In genomic region chr1:23530750-23531651, GRCh38 we compare ENCODE assay signal across 8 cellular contexts. TPM values are rescaled to one million over a fixed set of nuclear protein-coding genes. Genes with fewer than 3 reads are reported as not detected.
DNase-seq lines count a peak whose midpoint lies in the region; ATAC-seq and TF ChIP-seq lines count a peak whose summit lies in the region.

Gene E2F2, minus strand, starts transcription at chr1:23531233. Its CDS starts 440 bp downstream, at chr1:23530793.

- ATAC-seq in GM19372 (IDR thresholded peaks at IDR 0.05; ENCODE audit: low read depth, unreplicated experiment) (peak; percentile 48), Panc1 (peak; percentile 79)
- peak; percentile 69 to 72 for ATAC-seq in activated T-cell treated with anti-CD3 and anti-CD28 coated beads, Interleukin-2, amount 50 U/mL, for 72 hours (replicated peaks in 1 of 2)
- ATAC-seq in naive thymus-derived CD8-positive, alpha-beta T cell = peak; percentile 86 to 90
- peak; percentile 62 to 74 for ATAC-seq in stimulated activated naive B cell treated with anti-CD40 and anti-IgM and Interleukin-4, amounts not matched to agents 10 μg/mL and 1 μg/mL and 100 μg/mL, for 72 hours (replicated peaks)

- H3K27me3 Mint-ChIP-seq in activated T-cell treated with anti-CD3 and anti-CD28 coated beads, Interleukin-2, amount 50 U/mL, for 72 hours (ENCODE audit: low read depth) = peaks cover 6% of the 10 kb centered on the region
- peaks cover 0 to 4% (median 0%) of the 10 kb centered on the region in 5 donors for H3K27me3 Mint-ChIP-seq in naive thymus-derived CD8-positive, alpha-beta T cell
- H3K27me3 Mint-ChIP-seq in stimulated activated naive B cell treated with anti-CD40 and anti-IgM and Interleukin-4, amounts not matched to agents 10 μg/mL and 1 μg/mL and 100 μg/mL, for 72 hours = peaks cover 0 to 7% of the 10 kb centered on the region in 2 donors

- H3K9ac ChIP-seq in KMS-11 = peak within 1 kb of the TSS; percentile 96

- H3K27me3 ChIP-seq in KMS-11 (ENCODE audit: insufficient read depth, low read depth) (no peaks in the 10 kb centered on the region), Panc1 (ENCODE audit: control insufficient read depth, insufficient read depth, low read length) (no peaks in the 10 kb centered on the region)

- peaks cover 1% of the 10 kb centered on the region in 2 donors for H3K36me3 Mint-ChIP-seq in activated T-cell treated with anti-CD3 and anti-CD28 coated beads, Interleukin-2, amount 50 U/mL, for 72 hours (ENCODE audit: insufficient read depth in 2 of 2)
- no peaks in the 10 kb centered on the region for H3K36me3 Mint-ChIP-seq in naive thymus-derived CD8-positive, alpha-beta T cell
- H3K36me3 Mint-ChIP-seq in stimulated activated naive B cell treated with anti-CD40 and anti-IgM and Interleukin-4, amounts not matched to agents 10 μg/mL and 1 μg/mL and 100 μg/mL, for 72 hours = no peaks in the 10 kb centered on the region

- peak within 1 kb of the TSS; percentile 98 for H3K4me2 ChIP-seq in KMS-11

- H3K36me3 ChIP-seq in KMS-11 (ENCODE audit: insufficient read depth) (no peaks in the 10 kb centered on the region), Panc1 (ENCODE audit: control insufficient read depth, insufficient read depth, low read length) (peaks cover 2% of the 10 kb centered on the region; the same call in 1 of the 2 replicates)

- DNase-seq in Panc1 (ENCODE audit: low read depth, low spot score) (no peak), fibroblast of gingiva (ENCODE audit: low read depth) (peak; percentile 85)
- DNase-seq in activated T-cell treated with anti-CD3 and anti-CD28 coated beads, Interleukin-2, amount 50 U/mL, for 72 hours = peak; percentile 83 to 86
- peak; percentile 69 to 89 (median 76) for DNase-seq in naive thymus-derived CD8-positive, alpha-beta T cell
- DNase-seq in stimulated activated naive B cell treated with anti-CD40 and anti-IgM and Interleukin-4, amounts not matched to agents 10 μg/mL and 1 μg/mL and 100 μg/mL, for 72 hours = peak; percentile 61

- no peak for TF ChIP-seq CTCF in C4-2B (conservative IDR thresholded peaks at IDR 0.05)
- no peak for TF ChIP-seq CTCF in KMS-11 (conservative IDR thresholded peaks at IDR 0.05; ENCODE audit: low read depth, low read length)
- TF ChIP-seq CTCF in Panc1 (IDR thresholded peaks at IDR 0.05) = no peak; the same call in 1 of the 2 replicates

- intact Hi-C loops in Panc1 (cut with micrococcal nuclease; ENCODE audit: unreplicated experiment) = no loop called here

- H3K79me2 ChIP-seq in KMS-11 (ENCODE audit: insufficient read depth, low read depth) = peaks cover 44% of the 10 kb centered on the region

- H3K4me3 ChIP-seq in KMS-11 (IDR thresholded peaks at IDR 0.05; ENCODE audit: insufficient read depth, low read depth, low read length) (peak within 1 kb of the TSS; percentile 27), Panc1 (ENCODE audit: low read depth in 2 of 2, low read length in 2 of 2) (peak within 1 kb of the TSS; percentile 69 to 77)

- TSS peak; percentile 93 for BruUV-seq in Panc1 (replicated peaks; lab: Mats Ljungman, UMichigan)

- H3K4me1 Mint-ChIP-seq in activated T-cell treated with anti-CD3 and anti-CD28 coated beads, Interleukin-2, amount 50 U/mL, for 72 hours (ENCODE audit: low read depth) = peaks cover 69% of the 10 kb centered on the region
- H3K4me1 Mint-ChIP-seq in naive thymus-derived CD8-positive, alpha-beta T cell = peaks cover 22 to 80% (median 66%) of the 10 kb centered on the region in 4 donors
- H3K4me1 Mint-ChIP-seq in stimulated activated naive B cell treated with anti-CD40 and anti-IgM and Interleukin-4, amounts not matched to agents 10 μg/mL and 1 μg/mL and 100 μg/mL, for 72 hours = peaks cover 50 to 71% of the 10 kb centered on the region in 2 donors

- H3K9me3 ChIP-seq in Panc1 (ENCODE audit: control insufficient read depth, insufficient read depth, low read depth, low read length) = no peaks in the 10 kb centered on the region

- peak within 1 kb of the TSS; percentile 88 for H3K27ac ChIP-seq in C4-2B
- H3K27ac ChIP-seq in KMS-11 = peak within 1 kb of the TSS; percentile 87
- H3K27ac ChIP-seq in Panc1 (ENCODE audit: low read length) = peak within 1 kb of the TSS; percentile 76

- POLR2A ChIA-PET in Panc1 (lab: Charles Lee) = interaction anchor here (0.6 kb wide), 1 partner anchor 186 kb away, joined by 3 read pairs; no protein-coding TSS in a partner anchor
- POLR2A ChIA-PET in naive thymus-derived CD8-positive, alpha-beta T cell (lab: Charles Lee) = interaction anchor here (0.5 to 3.7 kb wide), 13 partner anchors 10 to 160 kb away, joined by 3 to 19 read pairs (median 5); partner anchors contain the start of gene RPL11

- peak within 1 kb of the TSS; percentile 98 for H3K27ac Mint-ChIP-seq in activated T-cell treated with anti-CD3 and anti-CD28 coated beads, Interleukin-2, amount 50 U/mL, for 72 hours
- peak within 1 kb of the TSS in 9 of 10 donors; percentile 50 to 81 (median 73) for H3K27ac Mint-ChIP-seq in naive thymus-derived CD8-positive, alpha-beta T cell
- H3K27ac Mint-ChIP-seq in stimulated activated naive B cell treated with anti-CD40 and anti-IgM and Interleukin-4, amounts not matched to agents 10 μg/mL and 1 μg/mL and 100 μg/mL, for 72 hours = peak within 1 kb of the TSS; percentile 91

- no peaks in the 10 kb centered on the region for H4K20me1 ChIP-seq in KMS-11 (ENCODE audit: insufficient read depth)

- CTCF ChIA-PET in Panc1 (lab: Charles Lee) = interaction anchor here (1.1 to 2.0 kb wide), 2 partner anchors 34 kb away, joined by 9 to 12 read pairs; no protein-coding TSS in a partner anchor

- in situ Hi-C loops in Panc1 (cut with HindIII; ENCODE audit: low pct_unique_long_range_greater_than_20kb, low sequenced_read_pairs) = no loop called here

- peak within 1 kb of the TSS; percentile 92 to 97 for H3K4me3 Mint-ChIP-seq in activated T-cell treated with anti-CD3 and anti-CD28 coated beads, Interleukin-2, amount 50 U/mL, for 72 hours
- H3K4me3 Mint-ChIP-seq in naive thymus-derived CD8-positive, alpha-beta T cell = peak within 1 kb of the TSS; percentile 80 to 94 (median 91)
- H3K4me3 Mint-ChIP-seq in stimulated activated naive B cell treated with anti-CD40 and anti-IgM and Interleukin-4, amounts not matched to agents 10 μg/mL and 1 μg/mL and 100 μg/mL, for 72 hours = peak within 1 kb of the TSS; percentile 85 to 86

- H3K9me3 Mint-ChIP-seq in activated T-cell treated with anti-CD3 and anti-CD28 coated beads, Interleukin-2, amount 50 U/mL, for 72 hours = no peaks in the 10 kb centered on the region
- no peaks in the 10 kb centered on the region for H3K9me3 Mint-ChIP-seq in naive thymus-derived CD8-positive, alpha-beta T cell
- H3K9me3 Mint-ChIP-seq in stimulated activated naive B cell treated with anti-CD40 and anti-IgM and Interleukin-4, amounts not matched to agents 10 μg/mL and 1 μg/mL and 100 μg/mL, for 72 hours = no peaks in the 10 kb centered on the region

- peaks cover 76% of the 10 kb centered on the region for H3K4me1 ChIP-seq in KMS-11 (ENCODE audit: low read depth, poor library complexity, severe bottlenecking)
- peaks cover 30% of the 10 kb centered on the region for H3K4me1 ChIP-seq in Panc1 (ENCODE audit: control insufficient read depth, insufficient read depth, low read length)

- 0 out of 2 replicates have a peak within 1 kb of the TSS, but pooled peaks have one; percentile 2 for H2AFZ ChIP-seq in KMS-11 (ENCODE audit: low read depth)

RNA-seq across cellular contexts. Expression of gene E2F2, which starts in this region (rescaled TPM):
- total RNA-seq in Panc1 (2021; ENCODE audit: unreplicated experiment) = 9.5 TPM
- polyA plus RNA-seq in Panc1 (2012; ENCODE audit: insufficient read length) = 3.1 TPM
- 10 to 100 TPM; 19.9 to 24.7 TPM for total RNA-seq in activated T-cell treated with anti-CD3 and anti-CD28 coated beads, Interleukin-2, amount 50 U/mL, for 72 hours
- total RNA-seq in naive thymus-derived CD8-positive, alpha-beta T cell = under 1 TPM; 0.10 to 0.14 TPM
- under 1 TPM in 2 of 3 donors, not detected in 1; 0.05 to 0.14 TPM for polyA plus RNA-seq in naive thymus-derived CD8-positive, alpha-beta T cell

Comparison
In these comparisons a context has a peak if more than half of its experiments do, and no peak if none do; other contexts are left out.
1. Peak in DNase-seq and ATAC-seq in naive thymus-derived CD8-positive, alpha-beta T cell; RNA of the gene not detected or under 1 TPM.